Comparison of ENCODE assay signal across 10 cellular contexts in the genomic region with DNA sequence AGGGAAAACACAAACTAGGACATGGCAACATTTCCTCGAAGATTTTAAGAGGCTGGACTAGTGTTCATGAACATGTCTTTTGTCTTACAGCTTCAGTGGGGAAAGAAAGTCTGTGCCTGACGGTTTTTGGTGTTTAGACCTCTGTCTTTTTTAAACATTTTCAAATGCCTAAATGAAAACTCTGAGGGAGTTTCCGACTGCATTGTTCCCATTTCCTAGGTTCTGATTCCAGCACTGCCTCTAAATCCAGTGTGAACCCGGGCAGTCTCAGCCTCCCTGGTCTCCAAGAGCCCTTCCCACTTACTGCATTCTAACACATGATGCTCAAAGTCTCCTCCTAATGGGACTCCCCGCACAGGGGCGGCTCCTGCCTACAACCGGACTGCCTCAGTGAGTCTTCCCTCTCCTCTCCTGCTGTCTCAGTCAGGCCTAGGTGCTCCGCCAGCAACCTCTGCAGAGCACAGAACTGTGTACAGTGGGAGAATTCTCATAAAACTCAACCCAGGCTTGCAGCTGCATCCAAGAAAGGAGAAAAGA. TPM values are rescaled to one million over a fixed set of nuclear protein-coding genes. Genes with fewer than 3 reads are reported as not detected.
DNase-seq lines count a peak whose midpoint lies in the region; ATAC-seq and TF ChIP-seq lines count a peak whose summit lies in the region.
"Had no signal": no experiment of that assay in that cellular context is flagged by ENCODE, and none has a peak within 500 bp of the region (broad histone marks: within the 10 kb centered on the region; RNA-seq: fewer than 3 reads in every experiment).

No MANE protein-coding gene starts in this region.

- H3K4me3 Mint-ChIP-seq in activated T-helper 1 cell treated with anti-CD3 and anti-CD28 coated beads, Interleukin-12 subunit alpha, Interleukin-12 subunit beta, Interleukin-2, Interleukin-4 antibody, amounts not matched to agents 30 ng/mL and 10 ng/mL and 1 ng/mL, durations not matched to agents 14 hours and 24 hours and 36 hours = peak overlapping the region; percentile 60
- H3K4me3 Mint-ChIP-seq in T-helper 17 cell = no peak overlapping the region

- peak overlapping the region; percentile 97 for H3K27ac Mint-ChIP-seq in activated T-helper 1 cell treated with anti-CD3 and anti-CD28 coated beads, Interleukin-12 subunit alpha, Interleukin-12 subunit beta, Interleukin-2, Interleukin-4 antibody, amounts not matched to agents 30 ng/mL and 10 ng/mL and 1 ng/mL, durations not matched to agents 14 hours and 24 hours and 36 hours
- H3K27ac Mint-ChIP-seq in T-helper 17 cell = no peak overlapping the region

- TF ChIP-seq CTCF in DND-41 (IDR thresholded peaks at IDR 0.05; ENCODE audit: borderline replicate concordance, extremely low read depth, low read length, poor library complexity, severe bottlenecking) = no peak
- no peak for TF ChIP-seq CTCF in heart right ventricle (IDR thresholded peaks at IDR 0.05)
- no peak for TF ChIP-seq CTCF in gastrocnemius medialis (IDR thresholded peaks at IDR 0.05 in 4 of 5, conservative IDR thresholded peaks at IDR 0.05 in 1 of 5)

- H3K27me3 ChIP-seq in DND-41 (ENCODE audit: insufficient read depth, low read length, poor library complexity) (no peaks in the 10 kb centered on the region), heart right ventricle (no peaks in the 10 kb centered on the region), gastrocnemius medialis (no peaks in the 10 kb centered on the region)

- peak overlapping the region; percentile 54; the same call in 1 of the 2 replicates for H3K9ac ChIP-seq in DND-41 (ENCODE audit: low read depth, low read length)

- H3K79me2 ChIP-seq in DND-41 (ENCODE audit: insufficient read depth, low read length) = peaks cover 33% of the 10 kb centered on the region

- ATAC-seq in DND-41 (ENCODE audit: insufficient read depth, low read depth) (no peak), heart right ventricle (peak; percentile 36 to 77 (median 64)), gastrocnemius medialis (no peak), T-helper 17 cell (no peak)
- no peak for ATAC-seq in activated CD4-positive, CD25-positive, alpha-beta regulatory T cell treated with anti-CD3 and anti-CD28 coated beads, Interleukin-2, amount 50 U/mL, for 24 hours

- peaks cover 71% of the 10 kb centered on the region for H3K4me1 ChIP-seq in DND-41 (ENCODE audit: insufficient read depth, low read length)
- H3K4me1 ChIP-seq in heart right ventricle = peaks cover 18 to 99% (median 66%) of the 10 kb centered on the region in 9 donors
- peaks cover 26 to 46% of the 10 kb centered on the region in 2 donors for H3K4me1 ChIP-seq in gastrocnemius medialis

- DNase-seq in DND-41 (no peak), heart right ventricle (peak in 1 of 2 donors; percentile 42), gastrocnemius medialis (no peak), T-helper 17 cell (no peak), NCI-H2227 (lab: John Stamatoyannopoulos, UW; ENCODE audit: unreplicated experiment) (no peak)
- no peak for DNase-seq in activated T-helper 1 cell treated with anti-CD3 and anti-CD28 coated beads, Interleukin-12 subunit alpha, Interleukin-12 subunit beta, Interleukin-2, Interleukin-4 antibody, amounts not matched to agents 30 ng/mL and 10 ng/mL and 1 ng/mL, durations not matched to agents 14 hours and 24 hours and 36 hours (ENCODE audit: low spot score)
- no peak for DNase-seq in stimulated activated CD4-positive, alpha-beta T cell treated with anti-CD3 and anti-CD28 coated beads, Interleukin-12 subunit alpha, Interleukin-12 subunit beta, amount 100 ng/mL, for 4 hours

- no peak overlapping the region for H3K4me3 ChIP-seq in DND-41 (ENCODE audit: low read depth in 1 of 2, low read length in 2 of 2)
- peak overlapping the region in 1 of 10 donors; percentile 6 for H3K4me3 ChIP-seq in heart right ventricle
- H3K4me3 ChIP-seq in gastrocnemius medialis = no peak overlapping the region

- WGBS in heart right ventricle, 2 donors = 43 to 51% methylated on average over 8 of the region's 8 CpGs

- H3K4me1 Mint-ChIP-seq in activated T-helper 1 cell treated with anti-CD3 and anti-CD28 coated beads, Interleukin-12 subunit alpha, Interleukin-12 subunit beta, Interleukin-2, Interleukin-4 antibody, amounts not matched to agents 30 ng/mL and 10 ng/mL and 1 ng/mL, durations not matched to agents 14 hours and 24 hours and 36 hours (ENCODE audit: low read depth) = peaks cover 96% of the 10 kb centered on the region
- H3K4me1 Mint-ChIP-seq in T-helper 17 cell = peaks cover 85% of the 10 kb centered on the region

- H3K27ac ChIP-seq in DND-41 (ENCODE audit: low read length) (peak overlapping the region; percentile 86), heart right ventricle (peak overlapping the region; percentile 52 to 87 (median 70)), gastrocnemius medialis (peak overlapping the region; percentile 48 to 58 (median 53))
- H3K27ac ChIP-seq: VCaP had no signal

- H4K20me1 ChIP-seq in DND-41 (ENCODE audit: insufficient read depth, low read length) = no peaks in the 10 kb centered on the region

- H3K27me3 Mint-ChIP-seq in activated T-helper 1 cell treated with anti-CD3 and anti-CD28 coated beads, Interleukin-12 subunit alpha, Interleukin-12 subunit beta, Interleukin-2, Interleukin-4 antibody, amounts not matched to agents 30 ng/mL and 10 ng/mL and 1 ng/mL, durations not matched to agents 14 hours and 24 hours and 36 hours (ENCODE audit: insufficient read depth) = no peaks in the 10 kb centered on the region
- no peaks in the 10 kb centered on the region for H3K27me3 Mint-ChIP-seq in T-helper 17 cell

- TF ChIP-seq POLR2A in gastrocnemius medialis (IDR thresholded peaks at IDR 0.05) = no peak

- intact Hi-C loops in activated T-helper 1 cell treated with anti-CD3 and anti-CD28 coated beads, Interleukin-12 subunit alpha, Interleukin-12 subunit beta, Interleukin-2, Interleukin-4 antibody, amounts not matched to agents 30 ng/mL and 10 ng/mL and 1 ng/mL, durations not matched to agents 14 hours and 24 hours and 36 hours (cut with micrococcal nuclease) = loop anchor here (5.0 kb wide), 1 partner anchor 91 kb away; no protein-coding TSS in a partner anchor
- intact Hi-C loops in heart right ventricle (cut with DNase I) (loop anchor here in 1 of 10 donors (2.0 kb wide), 1 partner anchor 28 kb away; the partner anchor contains the start of gene TBC1D2B), gastrocnemius medialis (cut with DNase I; ENCODE audit: low total_unique reads) (no loop called here)

- H3K36me3 Mint-ChIP-seq in activated T-helper 1 cell treated with anti-CD3 and anti-CD28 coated beads, Interleukin-12 subunit alpha, Interleukin-12 subunit beta, Interleukin-2, Interleukin-4 antibody, amounts not matched to agents 30 ng/mL and 10 ng/mL and 1 ng/mL, durations not matched to agents 14 hours and 24 hours and 36 hours (ENCODE audit: low read depth) = peaks cover 30% of the 10 kb centered on the region
- H3K36me3 Mint-ChIP-seq in T-helper 17 cell (ENCODE audit: low read depth) = peaks cover 9% of the 10 kb centered on the region

- H3K36me3 ChIP-seq in DND-41 (ENCODE audit: insufficient read depth, low read length) (peaks cover 34% of the 10 kb centered on the region), heart right ventricle (peaks cover 0 to 45% (median 14%) of the 10 kb centered on the region in 9 donors), gastrocnemius medialis (peaks cover 0 to 9% of the 10 kb centered on the region in 2 donors)

- no peak overlapping the region for H2AFZ ChIP-seq in DND-41 (ENCODE audit: low read depth, low read length)

- in situ Hi-C loops in gastrocnemius medialis (cut with MboI; ENCODE audit: low sequenced_read_pairs in 4 of 4) = no loop called here

- H3K4me2 ChIP-seq in DND-41 (ENCODE audit: insufficient read depth, low read length) = no peak overlapping the region

- H3K9me3 Mint-ChIP-seq in activated T-helper 1 cell treated with anti-CD3 and anti-CD28 coated beads, Interleukin-12 subunit alpha, Interleukin-12 subunit beta, Interleukin-2, Interleukin-4 antibody, amounts not matched to agents 30 ng/mL and 10 ng/mL and 1 ng/mL, durations not matched to agents 14 hours and 24 hours and 36 hours = no peaks in the 10 kb centered on the region

- no peaks in the 10 kb centered on the region for H3K9me3 ChIP-seq in DND-41 (ENCODE audit: insufficient read depth, low read length, severe bottlenecking)
- no peaks in the 10 kb centered on the region for H3K9me3 ChIP-seq in heart right ventricle
- H3K9me3 ChIP-seq in gastrocnemius medialis = no peaks in the 10 kb centered on the region
- no peaks in the 10 kb centered on the region for H3K9me3 ChIP-seq in T-helper 17 cell (ENCODE audit: control insufficient read depth, low read length, poor library complexity, severe bottlenecking)

RNA-seq across cellular contexts. Expression of gene TBC1D2B, which starts 29.0 kb away (rescaled TPM):
- 60.8 and 64.7 TPM in 2 replicates for total RNA-seq in activated T-helper 1 cell treated with anti-CD3 and anti-CD28 coated beads, Interleukin-12 subunit alpha, Interleukin-12 subunit beta, Interleukin-2, Interleukin-4 antibody, amounts not matched to agents 30 ng/mL and 10 ng/mL and 1 ng/mL, durations not matched to agents 14 hours and 24 hours and 36 hours
- total RNA-seq in heart right ventricle (10 to 100 TPM in 5 of 10 donors, 1 to 10 TPM in 5; 6.3 to 20.8 (median 10.0) TPM), gastrocnemius medialis (1 to 10 TPM; 4.7 to 9.6 (median 8.1) TPM), T-helper 17 cell (100 to 1,000 TPM in 1 of 2 donors, 10 to 100 TPM in 1; 91.0 to 130 TPM)
- polyA plus RNA-seq in heart right ventricle = 1 to 10 TPM; 4.7 to 7.6 TPM

RNA-seq across cellular contexts. Expression of gene SH2D7, which starts 43.9 kb away (rescaled TPM):
- total RNA-seq in activated T-helper 1 cell treated with anti-CD3 and anti-CD28 coated beads, Interleukin-12 subunit alpha, Interleukin-12 subunit beta, Interleukin-2, Interleukin-4 antibody, amounts not matched to agents 30 ng/mL and 10 ng/mL and 1 ng/mL, durations not matched to agents 14 hours and 24 hours and 36 hours = not detected in 2 replicates
- total RNA-seq in heart right ventricle = not detected
- not detected for polyA plus RNA-seq in heart right ventricle
- not detected for total RNA-seq in gastrocnemius medialis
- not detected for total RNA-seq in T-helper 17 cell
- total RNA-seq: mononuclear cell had no signal

Comparison
In these comparisons a context has a peak if more than half of its experiments do, and no peak if none do; other contexts are left out.
1. ATAC-seq: peak in heart right ventricle (8 of 8); none in DND-41 (single experiment), gastrocnemius medialis (0 of 2), T-helper 17 cell (single experiment) and activated CD4-positive, CD25-positive, alpha-beta regulatory T cell treated with anti-CD3 and anti-CD28 coated beads, Interleukin-2, amount 50 U/mL, for 24 hours (0 of 2).
2. Peak in every context shown above with its lines, with median percentiles within 50 percentile points of each other: H3K27ac ChIP-seq.